9 cellular contexts compared by ENCODE assay signal in genomic region chr3:12663936-12664908, GRCh38. TPM values are rescaled to one million over a fixed set of nuclear protein-coding genes. Genes with fewer than 3 reads are reported as not detected.
A peak's percentile ranks its signal among the peaks of the same experiment; 100 is the strongest.
DNase-seq lines count a peak whose midpoint lies in the region; ATAC-seq, FAIRE-seq and TF ChIP-seq lines count a peak whose summit lies in the region.
"Had no signal": no experiment of that assay in that cellular context is flagged by ENCODE, and none has a peak within 500 bp of the region (broad histone marks: within the 10 kb centered on the region; RNA-seq: fewer than 3 reads in every experiment).

Gene RAF1 (minus strand): TSS chr3:12664117. CDS start chr3:12618721, 45,396 bp downstream.

- H3K36me3 ChIP-seq in kidney (ENCODE audit: control insufficient read depth in 1 of 2, insufficient read depth in 2 of 2, low read length in 2 of 2) = no peaks in the 10 kb centered on the region

- peak within 1 kb of the TSS; percentile 99 to 100 for H3K27ac ChIP-seq in kidney (ENCODE audit: low read depth in 2 of 2, low read length in 2 of 2)

- H3K4me1 ChIP-seq in kidney (ENCODE audit: control insufficient read depth in 1 of 2, insufficient read depth in 1 of 2, low read depth in 1 of 2, low read length in 2 of 2) = peaks cover 5 to 13% of the 10 kb centered on the region in 2 donors

- peak within 1 kb of the TSS; percentile 88 to 96 for H3K4me3 ChIP-seq in kidney (ENCODE audit: low read length in 2 of 2)

- peak; percentile 98 for DNase-seq in AG20443 (ENCODE audit: low spot score)
- peak; percentile 92 for DNase-seq in NCI-H510A (lab: John Stamatoyannopoulos, UW)
- peak; percentile 95 for DNase-seq in activated CD4-positive, alpha-beta T cell treated with anti-CD3 and anti-CD28 coated beads for 1 hour
- peak; percentile 97 for DNase-seq in cerebellum (ENCODE audit: low spot score)
- DNase-seq in kidney = peak; percentile 99
- peak; percentile 98 for DNase-seq in stimulated activated CD4-positive, alpha-beta T cell treated with anti-CD3 and anti-CD28 coated beads, Interleukin-15, amount 100 ng/mL, for 24 hours

- H3K9me3 ChIP-seq in kidney (ENCODE audit: control insufficient read depth in 1 of 2, low read length in 2 of 2) = no peaks in the 10 kb centered on the region

- intact Hi-C loops in kidney (cut with DNase I) = no loop called here

- TF ChIP-seq CTCF in kidney (IDR thresholded peaks at IDR 0.05; ENCODE audit: borderline replicate concordance, extremely low read depth, insufficient read depth) = no peak

- ATAC-seq in HG03432 (IDR thresholded peaks at IDR 0.05; ENCODE audit: unreplicated experiment) = peak; percentile 93

- TF ChIP-seq POLR2A in GM19099 (IDR thresholded peaks at IDR 0.05; ENCODE audit: extremely low read depth, insufficient read length, low read depth) = peak; percentile 85

- no peak for FAIRE-seq in kidney (lab: Jason Lieb, UNC)
- FAIRE-seq: islet of Langerhans had no signal

- peak within 1 kb of the TSS; percentile 96 to 99 for H3K9ac ChIP-seq in kidney (ENCODE audit: low read length in 2 of 2)

RNA-seq across cellular contexts. Expression of gene RAF1, which starts in this region (rescaled TPM):
- total RNA-seq in cerebellum (139 TPM), kidney (79.6 TPM)
- 53.0 TPM for polyA plus RNA-seq in kidney (ENCODE audit: insufficient read depth, low read depth, low replicate concordance)

Comparison
In these comparisons a context has a peak if more than half of its experiments do, and no peak if none do; other contexts are left out.
1. Peak in every context shown above with its lines: DNase-seq, ATAC-seq, H3K4me3 ChIP-seq and H3K27ac ChIP-seq.